ENCODE assay signal across 1 cellular context in the genomic region with DNA sequence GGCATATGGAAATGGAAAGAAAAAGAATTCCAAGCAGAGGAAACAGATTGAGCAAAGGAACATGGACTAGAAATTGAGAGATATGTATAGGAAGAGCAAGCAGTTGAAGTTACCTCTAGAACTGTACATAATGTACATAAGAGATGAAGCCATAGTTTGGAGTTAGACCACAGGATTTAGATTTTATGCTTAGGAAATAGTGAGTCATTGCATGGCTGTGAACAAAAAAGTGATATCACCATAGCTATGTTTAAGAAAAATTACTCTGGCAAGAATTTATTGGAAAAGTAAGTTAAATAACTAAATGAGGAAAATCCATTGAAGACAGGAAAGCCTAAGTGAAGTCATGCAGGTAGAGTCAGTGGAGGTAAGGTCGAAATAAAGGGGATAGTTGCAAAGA.
TF ChIP-seq lines count a peak whose summit lies in the region.

No MANE protein-coding gene starts in this region.

TF ChIP-seq in SK-N-SH treated with all-trans-retinoic acid at 6 μM for 48 hours, 23 proteins besides CTCF, POLR2A, EP300 and RAD21 (continued from another document):
- TF ChIP-seq, protein P1, sequence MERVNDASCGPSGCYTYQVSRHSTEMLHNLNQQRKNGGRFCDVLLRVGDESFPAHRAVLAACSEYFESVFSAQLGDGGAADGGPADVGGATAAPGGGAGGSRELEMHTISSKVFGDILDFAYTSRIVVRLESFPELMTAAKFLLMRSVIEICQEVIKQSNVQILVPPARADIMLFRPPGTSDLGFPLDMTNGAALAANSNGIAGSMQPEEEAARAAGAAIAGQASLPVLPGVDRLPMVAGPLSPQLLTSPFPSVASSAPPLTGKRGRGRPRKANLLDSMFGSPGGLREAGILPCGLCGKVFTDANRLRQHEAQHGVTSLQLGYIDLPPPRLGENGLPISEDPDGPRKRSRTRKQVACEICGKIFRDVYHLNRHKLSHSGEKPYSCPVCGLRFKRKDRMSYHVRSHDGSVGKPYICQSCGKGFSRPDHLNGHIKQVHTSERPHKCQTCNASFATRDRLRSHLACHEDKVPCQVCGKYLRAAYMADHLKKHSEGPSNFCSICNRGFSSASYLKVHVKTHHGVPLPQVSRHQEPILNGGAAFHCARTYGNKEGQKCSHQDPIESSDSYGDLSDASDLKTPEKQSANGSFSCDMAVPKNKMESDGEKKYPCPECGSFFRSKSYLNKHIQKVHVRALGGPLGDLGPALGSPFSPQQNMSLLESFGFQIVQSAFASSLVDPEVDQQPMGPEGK (CRISPR knock-in tag; IDR thresholded peaks at IDR 0.05; ENCODE audit: borderline replicate concordance): no peak
- TF ChIP-seq ESRRG (CRISPR knock-in tag; IDR thresholded peaks at IDR 0.05): no peak
- no peak for TF ChIP-seq CREB5 (CRISPR knock-in tag; IDR thresholded peaks at IDR 0.05; ENCODE audit: low read depth)
- no peak for TF ChIP-seq ZNF70 (CRISPR knock-in tag; IDR thresholded peaks at IDR 0.05)
- no peak for TF ChIP-seq PPARA (CRISPR knock-in tag; IDR thresholded peaks at IDR 0.05; ENCODE audit: borderline replicate concordance)
- no peak for TF ChIP-seq GLIS3 (CRISPR knock-in tag; IDR thresholded peaks at IDR 0.05)
- no peak for TF ChIP-seq RARB (CRISPR knock-in tag; IDR thresholded peaks at IDR 0.05)
- no peak for TF ChIP-seq ZFP3 (CRISPR knock-in tag; IDR thresholded peaks at IDR 0.05)
- TF ChIP-seq SNAI2 (CRISPR knock-in tag; IDR thresholded peaks at IDR 0.05): no peak
